ENCODE assay signal across 29 cellular contexts in the genomic region with DNA sequence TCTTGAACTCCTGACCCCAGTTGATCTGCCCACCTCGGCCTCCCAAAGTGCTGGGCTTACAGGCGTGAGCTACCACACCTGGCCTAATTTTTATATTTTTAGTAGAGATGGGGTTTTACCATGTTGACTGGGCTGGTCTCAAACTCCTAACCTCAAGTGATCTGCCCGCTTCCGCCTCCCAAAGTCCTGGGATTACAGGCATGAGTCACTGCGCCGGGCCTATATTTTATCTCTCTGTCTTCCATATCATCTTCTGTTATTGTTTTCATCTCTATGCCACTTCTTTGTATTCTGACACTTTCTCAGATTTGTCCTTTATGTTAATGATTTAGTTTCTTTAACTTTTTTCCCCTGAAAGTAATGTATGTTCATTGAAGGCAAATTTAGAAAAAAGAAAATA.
"Had no signal": no experiment of that assay in that cellular context is flagged by ENCODE, and none has a peak within 500 bp of the region (broad histone marks: within the 10 kb centered on the region; RNA-seq: fewer than 3 reads in every experiment).

No MANE protein-coding gene starts in this region.

- H3K4me1 Mint-ChIP-seq: stimulated activated effector memory CD8-positive, alpha-beta T cell treated with anti-CD3 and anti-CD28 coated beads, Interleukin-12 subunit alpha, Interleukin-12 subunit beta, amount 100 ng/mL, for 72 hours; stimulated activated memory B cell treated with anti-CD40 and anti-IgM and Interleukin-4, amounts not matched to agents 10 μg/mL and 1 μg/mL and 100 μg/mL, for 72 hours; stimulated activated naive B cell treated with anti-CD40 and anti-IgM and Interleukin-4, amounts not matched to agents 10 μg/mL and 1 μg/mL and 100 μg/mL, for 72 hours; stimulated activated naive CD8-positive, alpha-beta T cell treated with anti-CD3 and anti-CD28 coated beads, Interleukin-15, amount 100 ng/mL, for 72 hours had no signal

- FAIRE-seq: urothelium cell line had no signal

- H3K9me3 ChIP-seq: stomach, suprapubic skin, testis, thoracic aorta, thyroid gland, tibial artery, tibial nerve, transverse colon, upper lobe of left lung, upper lobe of right lung, uterus, vagina had no signal

- H3K36me3 ChIP-seq: uterus had no signal

- H3K4me3 Mint-ChIP-seq: stimulated activated effector memory CD8-positive, alpha-beta T cell treated with anti-CD3 and anti-CD28 coated beads, Interleukin-12 subunit alpha, Interleukin-12 subunit beta, amount 100 ng/mL, for 72 hours; stimulated activated memory B cell treated with anti-CD40 and anti-IgM and Interleukin-4, amounts not matched to agents 10 μg/mL and 1 μg/mL and 100 μg/mL, for 72 hours; stimulated activated naive B cell treated with anti-CD40 and anti-IgM and Interleukin-4, amounts not matched to agents 10 μg/mL and 1 μg/mL and 100 μg/mL, for 72 hours; stimulated activated naive CD8-positive, alpha-beta T cell treated with anti-CD3 and anti-CD28 coated beads, Interleukin-15, amount 100 ng/mL, for 72 hours; stimulated activated naive CD8-positive, alpha-beta T cell treated with anti-CD3 and anti-CD28 coated beads, Interleukin-15, Interleukin-2, amounts not matched to agents 100 ng/mL and 50 ng/mL, for 24 hours; type B pancreatic cell had no signal

- H3K27ac ChIP-seq: stomach, suprapubic skin, testis, thoracic aorta, thyroid gland, tibial artery, tibial nerve, transverse colon, upper lobe of left lung, upper lobe of right lung, uterus, vagina had no signal

- H3K27ac Mint-ChIP-seq: stimulated activated effector memory CD8-positive, alpha-beta T cell treated with anti-CD3 and anti-CD28 coated beads, Interleukin-12 subunit alpha, Interleukin-12 subunit beta, amount 100 ng/mL, for 72 hours; stimulated activated memory B cell treated with anti-CD40 and anti-IgM and Interleukin-4, amounts not matched to agents 10 μg/mL and 1 μg/mL and 100 μg/mL, for 72 hours; stimulated activated naive B cell treated with anti-CD40 and anti-IgM and Interleukin-4, amounts not matched to agents 10 μg/mL and 1 μg/mL and 100 μg/mL, for 72 hours; stimulated activated naive CD8-positive, alpha-beta T cell treated with anti-CD3 and anti-CD28 coated beads, Interleukin-15, amount 100 ng/mL, for 72 hours; stimulated activated naive CD8-positive, alpha-beta T cell treated with anti-CD3 and anti-CD28 coated beads, Interleukin-15, Interleukin-2, amounts not matched to agents 100 ng/mL and 50 ng/mL, for 24 hours; type B pancreatic cell had no signal

- H3K4me1 ChIP-seq: stomach, suprapubic skin, testis, tibial artery, tibial nerve, upper lobe of left lung, upper lobe of right lung, uterus, vagina had no signal

- H3K27me3 Mint-ChIP-seq: stimulated activated memory B cell treated with anti-CD40 and anti-IgM and Interleukin-4, amounts not matched to agents 10 μg/mL and 1 μg/mL and 100 μg/mL, for 72 hours; stimulated activated naive B cell treated with anti-CD40 and anti-IgM and Interleukin-4, amounts not matched to agents 10 μg/mL and 1 μg/mL and 100 μg/mL, for 72 hours; stimulated activated naive CD8-positive, alpha-beta T cell treated with anti-CD3 and anti-CD28 coated beads, Interleukin-15, amount 100 ng/mL, for 72 hours; stimulated activated naive CD8-positive, alpha-beta T cell treated with anti-CD3 and anti-CD28 coated beads, Interleukin-15, Interleukin-2, amounts not matched to agents 100 ng/mL and 50 ng/mL, for 24 hours; type B pancreatic cell had no signal

- ATAC-seq: stimulated activated effector memory CD8-positive, alpha-beta T cell treated with anti-CD3 and anti-CD28 coated beads, Interleukin-12 subunit alpha, Interleukin-12 subunit beta, amount 100 ng/mL, for 72 hours; stimulated activated memory B cell treated with anti-CD40 and anti-IgM and Interleukin-4, amounts not matched to agents 10 μg/mL and 1 μg/mL and 100 μg/mL, for 72 hours; stimulated activated naive B cell treated with anti-CD40 and anti-IgM and Interleukin-4, amounts not matched to agents 10 μg/mL and 1 μg/mL and 100 μg/mL, for 72 hours; stimulated activated naive CD8-positive, alpha-beta T cell treated with anti-CD3 and anti-CD28 coated beads, Interleukin-15, amount 100 ng/mL, for 72 hours; stimulated activated naive CD8-positive, alpha-beta T cell treated with anti-CD3 and anti-CD28 coated beads, Interleukin-15, Interleukin-2, amounts not matched to agents 100 U/mL and 50 U/mL, for 24 hours; upper lobe of right lung had no signal

- H3K27me3 ChIP-seq: stomach, suprapubic skin, testis, thyroid gland, tibial artery, tibial nerve, transverse colon, upper lobe of left lung, upper lobe of right lung, uterus, vagina had no signal

- DNase-seq: stimulated activated CD4-positive, alpha-beta T cell treated with anti-CD3 and anti-CD28 coated beads, Interleukin-2, amount 100 ng/mL, for 48 hours; stimulated activated CD4-positive, alpha-beta T cell treated with anti-CD3 and anti-CD28 coated beads, Interleukin-4, amount 100 ng/mL, for 1 hour; stimulated activated CD4-positive, alpha-beta T cell treated with anti-CD3 and anti-CD28 coated beads, Interleukin-4, amount 100 ng/mL, for 24 hours; stimulated activated CD4-positive, alpha-beta T cell treated with anti-CD3 and anti-CD28 coated beads, Interleukin-4, amount 100 ng/mL, for 4 hours; stimulated activated CD8-positive, alpha-beta memory T cell treated with anti-CD3 and anti-CD28 coated beads, Interleukin-4, amount 100 ng/mL, for 48 hours; stimulated activated naive B cell treated with anti-CD40 and anti-IgM and Interleukin-4, amounts not matched to agents 10 μg/mL and 1 μg/mL and 100 μg/mL, for 72 hours; stimulated activated naive CD4-positive, alpha-beta T cell; stimulated activated naive CD4-positive, alpha-beta T cell treated with Interleukin-2 at 50 U/mL for 16 hours; stimulated activated naive CD8-positive, alpha-beta T cell treated with anti-CD3 and anti-CD28 coated beads, Interleukin-15, amount 100 ng/mL, for 72 hours; stimulated activated naive CD8-positive, alpha-beta T cell treated with anti-CD3 and anti-CD28 coated beads, Interleukin-15, Interleukin-2, amounts not matched to agents 100 U/mL and 50 U/mL, for 24 hours; stomach; substantia nigra; testis; thyroid gland; tibial artery; transverse colon; trophoblast cell; upper lobe of left lung; upper lobe of right lung; uterus had no signal

- H3K9me3 Mint-ChIP-seq: stimulated activated effector memory CD8-positive, alpha-beta T cell treated with anti-CD3 and anti-CD28 coated beads, Interleukin-12 subunit alpha, Interleukin-12 subunit beta, amount 100 ng/mL, for 72 hours; stimulated activated memory B cell treated with anti-CD40 and anti-IgM and Interleukin-4, amounts not matched to agents 10 μg/mL and 1 μg/mL and 100 μg/mL, for 72 hours; stimulated activated naive B cell treated with anti-CD40 and anti-IgM and Interleukin-4, amounts not matched to agents 10 μg/mL and 1 μg/mL and 100 μg/mL, for 72 hours; stimulated activated naive CD8-positive, alpha-beta T cell treated with anti-CD3 and anti-CD28 coated beads, Interleukin-15, amount 100 ng/mL, for 72 hours; stimulated activated naive CD8-positive, alpha-beta T cell treated with anti-CD3 and anti-CD28 coated beads, Interleukin-15, Interleukin-2, amounts not matched to agents 100 ng/mL and 50 ng/mL, for 24 hours; type B pancreatic cell had no signal

- H3K4me3 ChIP-seq: stomach, suprapubic skin, testis, thoracic aorta, thyroid gland, tibial artery, tibial nerve, transverse colon, upper lobe of left lung, upper lobe of right lung, uterus, vagina had no signal
